In genomic region chr5:119269061-119269579, GRCh38 we compare ENCODE assay signal across 1 cellular context.
TF ChIP-seq lines count a peak whose summit lies in the region.

No MANE protein-coding gene starts in this region.

TF ChIP-seq in HEK293, 187 proteins besides CTCF, POLR2A, EP300 and RAD21 (continued from another document and continues in another):
- 0 out of 2 replicates have a peak, but pooled peaks have one; percentile 3 for TF ChIP-seq ZNF449 (tag by site-specific recombination; IDR thresholded peaks at IDR 0.05)
- TF ChIP-seq ZNF558 (tag by site-specific recombination; IDR thresholded peaks at IDR 0.05), result no peak
- TF ChIP-seq ZNF473 (tag by site-specific recombination; IDR thresholded peaks at IDR 0.05), result no peak
- TF ChIP-seq ZNF335 (tag by site-specific recombination; conservative IDR thresholded peaks at IDR 0.05), result peak; percentile 66
- no peak for TF ChIP-seq ZNF248 (tag by site-specific recombination; IDR thresholded peaks at IDR 0.05)
- no peak for TF ChIP-seq MEIS1 (CRISPR knock-in tag; IDR thresholded peaks at IDR 0.05; ENCODE audit: borderline replicate concordance)
- no peak for TF ChIP-seq YY2 (tag by site-specific recombination; IDR thresholded peaks at IDR 0.05)
- TF ChIP-seq ZSCAN30 (tag by site-specific recombination; IDR thresholded peaks at IDR 0.05), result no peak
- TF ChIP-seq HIC1 (tag by site-specific recombination; IDR thresholded peaks at IDR 0.05), result 0 out of 2 replicates have a peak, but pooled peaks have one; percentile 17
- TF ChIP-seq ZNF600 (tag by site-specific recombination; IDR thresholded peaks at IDR 0.05), result no peak
- no peak for TF ChIP-seq ZNF114 (tag by site-specific recombination; IDR thresholded peaks at IDR 0.05)
- TF ChIP-seq SCRT1 (tag by site-specific recombination; IDR thresholded peaks at IDR 0.05; ENCODE audit: borderline replicate concordance), result peak; percentile 99
- TF ChIP-seq SP3 (tag by site-specific recombination; IDR thresholded peaks at IDR 0.05), result no peak
- no peak for TF ChIP-seq ZIC2 (tag by site-specific recombination; IDR thresholded peaks at IDR 0.05)
- no peak for TF ChIP-seq ZSCAN23 (tag by site-specific recombination; IDR thresholded peaks at IDR 0.05)
- no peak for TF ChIP-seq ZNF239 (tag by site-specific recombination; IDR thresholded peaks at IDR 0.05)
- no peak for TF ChIP-seq ZNF549 (tag by site-specific recombination; IDR thresholded peaks at IDR 0.05)
- no peak for TF ChIP-seq ZNF202 (tag by site-specific recombination; IDR thresholded peaks at IDR 0.05; ENCODE audit: borderline replicate concordance)
- TF ChIP-seq ZNF2 (tag by site-specific recombination; IDR thresholded peaks at IDR 0.05), result no peak
- TF ChIP-seq SCRT2 (tag by site-specific recombination; IDR thresholded peaks at IDR 0.05), result peak; percentile 99
- 0 out of 2 replicates have a peak, but pooled peaks have one; percentile 16 for TF ChIP-seq ZSCAN16 (tag by site-specific recombination; IDR thresholded peaks at IDR 0.05)
- TF ChIP-seq PATZ1 (tag by site-specific recombination; IDR thresholded peaks at IDR 0.05), result no peak
- TF ChIP-seq ZNF26 (tag by site-specific recombination; IDR thresholded peaks at IDR 0.05), result no peak
- no peak for TF ChIP-seq ZNF214 (tag by site-specific recombination; IDR thresholded peaks at IDR 0.05; ENCODE audit: borderline replicate concordance)
- no peak for TF ChIP-seq ZNF548 (tag by site-specific recombination; IDR thresholded peaks at IDR 0.05)
- no peak for TF ChIP-seq FEZF1 (tag by site-specific recombination; IDR thresholded peaks at IDR 0.05)
- no peak for TF ChIP-seq ZNF132 (tag by site-specific recombination; IDR thresholded peaks at IDR 0.05; ENCODE audit: borderline replicate concordance)
- TF ChIP-seq ZNF792 (tag by site-specific recombination; IDR thresholded peaks at IDR 0.05), result no peak
- TF ChIP-seq ZNF366 (tag by site-specific recombination; conservative IDR thresholded peaks at IDR 0.05), result no peak
- no peak for TF ChIP-seq ZNF654 (tag by site-specific recombination; IDR thresholded peaks at IDR 0.05; ENCODE audit: low read depth)
- TF ChIP-seq ZBTB21 (tag by site-specific recombination; IDR thresholded peaks at IDR 0.05), result no peak
- no peak for TF ChIP-seq ZNF23 (tag by site-specific recombination; IDR thresholded peaks at IDR 0.05; ENCODE audit: borderline replicate concordance)
- peak; percentile 69; the same call in 1 of the 2 replicates for TF ChIP-seq ZBTB20 (tag by site-specific recombination; IDR thresholded peaks at IDR 0.05)
- TF ChIP-seq ZFP41 (tag by site-specific recombination; IDR thresholded peaks at IDR 0.05; ENCODE audit: borderline replicate concordance), result no peak
- TF ChIP-seq GLI2 (tag by site-specific recombination; IDR thresholded peaks at IDR 0.05; ENCODE audit: borderline replicate concordance, low read depth), result no peak
- TF ChIP-seq SETDB1 (IDR thresholded peaks at IDR 0.05; ENCODE audit: insufficient read length, low read length), result no peak
- no peak for TF ChIP-seq ZNF670 (tag by site-specific recombination; IDR thresholded peaks at IDR 0.05; ENCODE audit: low read depth)
- no peak for TF ChIP-seq ZNF174 (tag by site-specific recombination; IDR thresholded peaks at IDR 0.05)
- TF ChIP-seq ZBTB17 (tag by site-specific recombination; IDR thresholded peaks at IDR 0.05), result no peak
- no peak for TF ChIP-seq OSR2 (tag by site-specific recombination; IDR thresholded peaks at IDR 0.05)
- no peak for TF ChIP-seq ZBTB49 (tag by site-specific recombination; IDR thresholded peaks at IDR 0.05; ENCODE audit: low read depth)
- no peak for TF ChIP-seq ZNF175 (tag by site-specific recombination; IDR thresholded peaks at IDR 0.05)
- TF ChIP-seq ZNF48 (tag by site-specific recombination; IDR thresholded peaks at IDR 0.05), result no peak
- no peak; the same call in 1 of the 2 replicates for TF ChIP-seq ZFP37 (tag by site-specific recombination; IDR thresholded peaks at IDR 0.05)
- no peak for TF ChIP-seq ZBTB7A (tag by site-specific recombination; IDR thresholded peaks at IDR 0.05; ENCODE audit: low read depth)
- TF ChIP-seq ZNF677 (tag by site-specific recombination; IDR thresholded peaks at IDR 0.05), result no peak
- peak; percentile 22; the same call in 1 of the 2 replicates for TF ChIP-seq ZNF501 (tag by site-specific recombination; IDR thresholded peaks at IDR 0.05)
- TF ChIP-seq PRDM4 (tag by site-specific recombination; IDR thresholded peaks at IDR 0.05), result no peak; the same call in 1 of the 2 replicates
- TF ChIP-seq HOXC10 (CRISPR knock-in tag; IDR thresholded peaks at IDR 0.05), result no peak
- TF ChIP-seq ZEB2 (tag by site-specific recombination; IDR thresholded peaks at IDR 0.05), result no peak; the same call in 1 of the 2 replicates
- TF ChIP-seq ZNF629 (tag by site-specific recombination; IDR thresholded peaks at IDR 0.05), result peak; percentile 7; the same call in 1 of the 2 replicates
- TF ChIP-seq ZNF791 (tag by site-specific recombination; IDR thresholded peaks at IDR 0.05), result no peak
- TF ChIP-seq ZNF324 (tag by site-specific recombination; IDR thresholded peaks at IDR 0.05), result no peak
- TF ChIP-seq ZBTB6 (tag by site-specific recombination; IDR thresholded peaks at IDR 0.05), result no peak
- TF ChIP-seq ZNF610 (tag by site-specific recombination; IDR thresholded peaks at IDR 0.05; ENCODE audit: borderline replicate concordance), result no peak
- TF ChIP-seq ZNF426 (tag by site-specific recombination; IDR thresholded peaks at IDR 0.05), result no peak
- peak; percentile 49; the same call in 1 of the 2 replicates for TF ChIP-seq ZBTB48 (tag by site-specific recombination; IDR thresholded peaks at IDR 0.05)
- TF ChIP-seq ZXDB (tag by site-specific recombination; IDR thresholded peaks at IDR 0.05), result no peak
- no peak for TF ChIP-seq ZNF394 (tag by site-specific recombination; IDR thresholded peaks at IDR 0.05; ENCODE audit: borderline replicate concordance)
- TF ChIP-seq KLF10 (tag by site-specific recombination; IDR thresholded peaks at IDR 0.05), result no peak; the same call in 1 of the 2 replicates
- TF ChIP-seq ZNF660 (tag by site-specific recombination; IDR thresholded peaks at IDR 0.05), result 0 out of 2 replicates have a peak, but pooled peaks have one; percentile 9
- TF ChIP-seq PBX3 (CRISPR knock-in tag; IDR thresholded peaks at IDR 0.05), result no peak
- no peak for TF ChIP-seq YY1 (tag by site-specific recombination; IDR thresholded peaks at IDR 0.05)
- TF ChIP-seq BCL11A (tag by site-specific recombination; IDR thresholded peaks at IDR 0.05; ENCODE audit: low read depth), result 0 out of 2 replicates have a peak, but pooled peaks have one; percentile 20
- no peak for TF ChIP-seq MZF1 (tag by site-specific recombination; IDR thresholded peaks at IDR 0.05; ENCODE audit: borderline replicate concordance)
